9 cellular contexts compared by ENCODE assay signal in the genomic region with DNA sequence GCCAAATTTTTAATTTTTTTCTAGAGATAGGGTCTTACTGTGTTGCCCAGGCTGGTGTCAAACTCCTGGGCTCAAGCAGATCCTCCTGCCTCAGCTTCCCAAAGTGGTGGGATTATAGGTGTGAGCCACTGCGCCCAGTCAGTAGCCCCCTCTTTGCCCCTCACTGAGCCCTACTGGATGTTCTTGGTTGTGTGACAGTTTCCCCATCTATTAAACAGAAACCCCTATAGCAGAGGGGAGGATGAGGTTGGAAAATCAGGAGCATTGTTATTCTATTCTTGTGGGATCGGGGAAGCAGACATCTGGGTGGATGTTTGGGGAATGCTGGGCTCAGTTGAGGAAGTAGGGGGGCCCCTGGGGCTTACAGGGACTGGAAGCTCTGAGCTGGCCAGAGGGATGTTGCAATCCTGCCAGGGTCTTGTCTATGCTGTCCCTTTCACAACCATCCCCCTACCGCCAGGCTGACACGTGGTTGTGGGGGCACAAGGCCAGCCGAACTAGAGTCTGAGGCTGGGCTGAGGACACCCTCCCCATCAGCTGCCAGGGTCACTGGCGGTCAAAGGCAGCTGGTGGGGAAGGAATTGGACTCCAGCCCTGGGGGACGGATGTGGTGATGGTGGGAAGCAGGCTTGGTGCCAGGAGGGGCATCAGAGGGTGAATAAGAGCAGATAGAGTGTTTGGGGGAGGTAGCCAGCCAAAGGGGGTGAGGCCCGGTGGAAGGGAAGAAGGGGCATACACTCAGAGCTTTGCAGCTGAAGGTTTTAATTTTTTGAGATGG. TPM values are rescaled to one million over a fixed set of nuclear protein-coding genes. Genes with fewer than 3 reads are reported as not detected.
DNase-seq lines count a peak whose midpoint lies in the region; ATAC-seq, FAIRE-seq and TF ChIP-seq lines count a peak whose summit lies in the region.
"Had no signal": no experiment of that assay in that cellular context is flagged by ENCODE, and none has a peak within 500 bp of the region (broad histone marks: within the 10 kb centered on the region; RNA-seq: fewer than 3 reads in every experiment).

No MANE protein-coding gene starts in this region.

- H3K36me3 ChIP-seq in BLaER1 treated with 17β-estradiol and CSF1 and Interleukin-3, amounts not matched to agents 10 nM and 100 nM: no peaks in the 10 kb centered on the region
- H3K36me3 ChIP-seq in K562 (ENCODE audit: control insufficient read depth, insufficient read depth, low read length): no peaks in the 10 kb centered on the region

- CTCF ChIA-PET in K562 (lab: Yijun Ruan, JAX; ENCODE audit: low intra/inter-chr PET ratio): no interaction called here

- TF ChIP-seq RAD21 in K562 (CRISPR knock-in tag; conservative IDR thresholded peaks at IDR 0.05 in 1 of 2, IDR thresholded peaks at IDR 0.05 in 1 of 2): no peak

- peaks cover 10% of the 10 kb centered on the region for H3K27me3 Mint-ChIP-seq in glutamatergic neuron (ENCODE audit: unreplicated experiment)

- peak overlapping the region in 7 of 10 experiments; percentile 5 to 56 (median 18); a peak in 9 of 20 replicates for H3K4me3 ChIP-seq in BLaER1 treated with 17β-estradiol and CSF1 and Interleukin-3, amounts not matched to agents 10 nM and 100 nM
- H3K4me3 ChIP-seq in K562: no peak overlapping the region

- H3K9me1 ChIP-seq in K562 (ENCODE audit: control insufficient read depth, insufficient read depth, low read length): no peaks in the 10 kb centered on the region

- ATAC-seq in K562 (no peak), HG03460 (IDR thresholded peaks at IDR 0.05; ENCODE audit: unreplicated experiment) (no peak)
- ATAC-seq: HCT116 had no signal

- intact Hi-C loops in K562 (cut with micrococcal nuclease): no loop called here

- BruUV-seq in K562 (replicated peaks; lab: Mats Ljungman, UMichigan): no TSS peak

- 75% methylated on average over 7 of the region's 8 CpGs for WGBS in K562 (ENCODE audit: insufficient coverage, low coverage, missing lambda C conversion rate)

- H3K4me2 ChIP-seq in BLaER1 treated with 17β-estradiol and CSF1 and Interleukin-3, amounts not matched to agents 10 nM and 100 nM: peak overlapping the region; percentile 69 to 96 (median 87)
- no peak overlapping the region for H3K4me2 ChIP-seq in K562 (ENCODE audit: insufficient read depth, low read length)

- H3K9me3 ChIP-seq in BLaER1 treated with 17β-estradiol and CSF1 and Interleukin-3, amounts not matched to agents 10 nM and 100 nM (replicated peaks in 1 of 11): no peaks in the 10 kb centered on the region
- no peaks in the 10 kb centered on the region for H3K9me3 ChIP-seq in K562 (replicated peaks; ENCODE audit: control insufficient read depth, insufficient read depth, low read depth, low read length)

- peaks cover 8% of the 10 kb centered on the region for H3K36me3 Mint-ChIP-seq in glutamatergic neuron (ENCODE audit: unreplicated experiment)

- TF ChIP-seq CTCF in K562 (IDR thresholded peaks at IDR 0.05 in 2 of 3, conservative IDR thresholded peaks at IDR 0.05 in 1 of 3; ENCODE audit: insufficient read depth in 2 of 3, low read depth in 1 of 3, low read length in 3 of 3) (no peak), glutamatergic neuron (IDR thresholded peaks at IDR 0.05; ENCODE audit: partially characterized antibody, unreplicated experiment) (no peak)

- no peaks in the 10 kb centered on the region for H4K20me1 ChIP-seq in BLaER1 treated with 17β-estradiol and CSF1 and Interleukin-3, amounts not matched to agents 10 nM and 100 nM
- no peaks in the 10 kb centered on the region for H4K20me1 ChIP-seq in K562 (replicated peaks; ENCODE audit: control insufficient read depth, insufficient read depth, low read length)

- no peak for FAIRE-seq in K562 (lab: Jason Lieb, UNC)

- peak overlapping the region; percentile 57 to 84 (median 78) for H3K27ac ChIP-seq in BLaER1 treated with 17β-estradiol and CSF1 and Interleukin-3, amounts not matched to agents 10 nM and 100 nM
- no peak overlapping the region for H3K27ac ChIP-seq in K562 (ENCODE audit: extremely low read depth, low read depth, low read length)

- peaks cover 49 to 80% (median 58%) of the 10 kb centered on the region in 10 experiments for H3K4me1 ChIP-seq in BLaER1 treated with 17β-estradiol and CSF1 and Interleukin-3, amounts not matched to agents 10 nM and 100 nM
- peaks cover 0 to 24% of the 10 kb centered on the region in 2 experiments; a peak in 4 of 5 replicates for H3K4me1 ChIP-seq in K562 (replicated peaks in 1 of 2; ENCODE audit: control insufficient read depth in 2 of 2, insufficient read depth in 2 of 2, low read length in 2 of 2)

- in situ Hi-C loops in K562 (cut with MboI): no loop called here

- no peak overlapping the region for H2AFZ ChIP-seq in K562 (ENCODE audit: low read depth, low read length)

- no peaks in the 10 kb centered on the region for H3K79me2 ChIP-seq in K562 (ENCODE audit: control insufficient read depth, insufficient read depth, low read length)

- no peak for TF ChIP-seq EP300 in K562 (IDR thresholded peaks at IDR 0.05; ENCODE audit: low read length)

- POLR2A ChIA-PET in K562 (lab: Yijun Ruan, JAX): interaction anchor here (1.2 to 1.8 kb wide), 3 partner anchors 10 to 21 kb away, joined by 3 to 11 read pairs (median 5); partner anchors contain the start of gene APOE

- DNase-seq in K562 (ENCODE audit: extremely low read depth in 1 of 4, low spot score in 3 of 4) (no peak), middle frontal gyrus (ENCODE audit: extremely low spot score, low spot score) (peak; percentile 72), glutamatergic neuron (no peak), SW480 (ENCODE audit: low spot score) (no peak)
- DNase-seq: NCI-H345 had no signal

- no peak for TF ChIP-seq POLR2A in K562 (conservative IDR thresholded peaks at IDR 0.05)

- peak overlapping the region; percentile 36 to 71 (median 63); a peak in 19 of 22 replicates for H3K9ac ChIP-seq in BLaER1 treated with 17β-estradiol and CSF1 and Interleukin-3, amounts not matched to agents 10 nM and 100 nM
- peak overlapping the region in 1 of 2 experiments; percentile 69; a peak in 1 of 4 replicates for H3K9ac ChIP-seq in K562 (ENCODE audit: insufficient read depth in 1 of 2, low read depth in 2 of 2, low read length in 2 of 2)

- no peak overlapping the region for H3K4me3 Mint-ChIP-seq in glutamatergic neuron (ENCODE audit: unreplicated experiment)

- no peaks in the 10 kb centered on the region for H3K4me1 Mint-ChIP-seq in glutamatergic neuron (ENCODE audit: low read depth, unreplicated experiment)

- no peak overlapping the region for H3K27ac Mint-ChIP-seq in glutamatergic neuron (ENCODE audit: unreplicated experiment)

- H3K9me3 Mint-ChIP-seq in glutamatergic neuron (ENCODE audit: unreplicated experiment): peaks cover 1% of the 10 kb centered on the region

- H3K27me3 ChIP-seq in BLaER1 treated with 17β-estradiol and CSF1 and Interleukin-3, amounts not matched to agents 10 nM and 100 nM: no peaks in the 10 kb centered on the region
- H3K27me3 ChIP-seq in K562 (ENCODE audit: control insufficient read depth in 2 of 2, insufficient read depth in 2 of 2, low read length in 2 of 2): no peaks in the 10 kb centered on the region

RNA-seq across cellular contexts. Expression of gene APOC1, which starts 10.9 kb away (rescaled TPM):
- total RNA-seq in K562 (2011; cell fraction: chromatin; rRNA removed; ENCODE audit: low replicate concordance): 15.7 and 30.4 TPM in 2 replicates
- 70.0 and 74.0 TPM in 2 replicates for total RNA-seq in K562 (2011; cell fraction: nucleolus; rRNA removed)
- 46.3 and 59.4 TPM in 2 replicates for total RNA-seq in K562 (2011; cell fraction: nucleoplasm; rRNA removed)
- total RNA-seq in K562 (2014; rRNA removed) (151 and 190 TPM in 2 replicates), K562 (2014; rRNA removed; fragmentation: Illumina TruSeq; extraction: Trizol) (134 and 155 TPM in 2 replicates), K562 (2015; rRNA removed; fragmentation: Illumina TruSeq; extraction: Trizol) (305 and 312 TPM in 2 replicates), K562 (2021) (220 and 308 TPM in 2 replicates), glutamatergic neuron (ENCODE audit: unreplicated experiment) (8.3 TPM)
- polyA plus RNA-seq in K562 (2011; rRNA removed) (115 and 174 TPM in 2 replicates), K562 (2014; fragmentation: Illumina TruSeq; extraction: Trizol) (239 and 302 TPM in 2 replicates), K562 (2014; fragmentation: Nextera tagmentation; extraction: Ambion mirVana) (100 to 1,000 TPM; 371 to 408 TPM), K562 (2014; rRNA removed) (184 and 227 TPM in 2 replicates)
- polyA plus RNA-seq in K562 (2011; cell fraction: cytosol; rRNA removed): 112 and 124 TPM in 2 replicates
- polyA plus RNA-seq in K562 (2011; cell fraction: nucleus; rRNA removed): 50.9 and 80.6 TPM in 2 replicates
- 460 and 496 TPM in 2 replicates for polyA plus RNA-seq in K562 (2012)
- polyA minus RNA-seq in K562 (2011; rRNA and poly(A)+ RNA removed): 22.7 and 22.9 TPM in 2 replicates
- polyA minus RNA-seq in K562 (2011; cell fraction: cytosol; rRNA and poly(A)+ RNA removed): 60.6 and 76.4 TPM in 2 replicates
- 2.2 and 14.6 TPM in 2 replicates for polyA minus RNA-seq in K562 (2011; cell fraction: nucleus; rRNA and poly(A)+ RNA removed)
- total RNA-seq: mononuclear cell had no signal

RNA-seq across cellular contexts. Expression of gene APOC4, which starts 16.7 kb away (rescaled TPM):
- total RNA-seq in K562 (2011; cell fraction: chromatin; rRNA removed; ENCODE audit: low replicate concordance): not detected in 2 replicates
- not detected in 2 replicates for total RNA-seq in K562 (2011; cell fraction: nucleolus; rRNA removed)
- total RNA-seq in K562 (2011; cell fraction: nucleoplasm; rRNA removed): not detected in 2 replicates
- total RNA-seq in K562 (2014; rRNA removed): not detected in 2 replicates
- total RNA-seq in K562 (2014; rRNA removed; fragmentation: Illumina TruSeq; extraction: Trizol): not detected in 2 replicates
- total RNA-seq in K562 (2015; rRNA removed; fragmentation: Illumina TruSeq; extraction: Trizol): not detected in 2 replicates
- not detected in 2 replicates for total RNA-seq in K562 (2021)
- not detected in 2 replicates for polyA plus RNA-seq in K562 (2011; rRNA removed)
- 0.15 TPM in 1 of 2 replicates, not detected in the other for polyA plus RNA-seq in K562 (2011; cell fraction: cytosol; rRNA removed)
- polyA plus RNA-seq in K562 (2011; cell fraction: nucleus; rRNA removed): not detected in 2 replicates
- polyA plus RNA-seq in K562 (2012): not detected in 2 replicates
- polyA plus RNA-seq in K562 (2014; fragmentation: Illumina TruSeq; extraction: Trizol): 0.46 TPM in 1 of 2 replicates, not detected in the other
- polyA plus RNA-seq in K562 (2014; fragmentation: Nextera tagmentation; extraction: Ambion mirVana): not detected
- polyA plus RNA-seq in K562 (2014; rRNA removed): not detected in 2 replicates
- not detected in 2 replicates for polyA minus RNA-seq in K562 (2011; rRNA and poly(A)+ RNA removed)
- polyA minus RNA-seq in K562 (2011; cell fraction: cytosol; rRNA and poly(A)+ RNA removed): not detected in 2 replicates
- not detected in 2 replicates for polyA minus RNA-seq in K562 (2011; cell fraction: nucleus; rRNA and poly(A)+ RNA removed)
- not detected for total RNA-seq in glutamatergic neuron (ENCODE audit: unreplicated experiment)
- total RNA-seq: mononuclear cell had no signal

RNA-seq across cellular contexts. Expression of gene APOE, which starts 19.7 kb away (rescaled TPM):
- total RNA-seq in K562 (2011; cell fraction: chromatin; rRNA removed; ENCODE audit: low replicate concordance): 12.0 and 25.1 TPM in 2 replicates
- 54.6 and 64.9 TPM in 2 replicates for total RNA-seq in K562 (2011; cell fraction: nucleolus; rRNA removed)
- total RNA-seq in K562 (2011; cell fraction: nucleoplasm; rRNA removed): 29.0 and 36.6 TPM in 2 replicates
- total RNA-seq in K562 (2014; rRNA removed): 113 and 122 TPM in 2 replicates
- total RNA-seq in K562 (2014; rRNA removed; fragmentation: Illumina TruSeq; extraction: Trizol): 5.9 and 11.8 TPM in 2 replicates
- 180 and 204 TPM in 2 replicates for total RNA-seq in K562 (2015; rRNA removed; fragmentation: Illumina TruSeq; extraction: Trizol)
- 88.7 and 92.0 TPM in 2 replicates for total RNA-seq in K562 (2021)
- polyA plus RNA-seq in K562 (2011; rRNA removed): 27.5 and 37.5 TPM in 2 replicates
- 86.2 and 145 TPM in 2 replicates for polyA plus RNA-seq in K562 (2011; cell fraction: cytosol; rRNA removed)
- 25.5 and 31.9 TPM in 2 replicates for polyA plus RNA-seq in K562 (2011; cell fraction: nucleus; rRNA removed)
- polyA plus RNA-seq in K562 (2012): 228 and 283 TPM in 2 replicates
- 17.5 and 32.7 TPM in 2 replicates for polyA plus RNA-seq in K562 (2014; fragmentation: Illumina TruSeq; extraction: Trizol)
- polyA plus RNA-seq in K562 (2014; fragmentation: Nextera tagmentation; extraction: Ambion mirVana): under 1 TPM in 1 of 2 experiments, not detected in 1; 0.14 TPM
- 124 TPM in 2 replicates for polyA plus RNA-seq in K562 (2014; rRNA removed)
- polyA minus RNA-seq in K562 (2011; rRNA and poly(A)+ RNA removed): 3.9 and 4.7 TPM in 2 replicates
- 11.5 and 23.0 TPM in 2 replicates for polyA minus RNA-seq in K562 (2011; cell fraction: cytosol; rRNA and poly(A)+ RNA removed)
- polyA minus RNA-seq in K562 (2011; cell fraction: nucleus; rRNA and poly(A)+ RNA removed): 3.8 and 6.4 TPM in 2 replicates
- total RNA-seq in glutamatergic neuron (ENCODE audit: unreplicated experiment): 65.9 TPM

RNA-seq across cellular contexts. Expression of gene APOC2, which starts 20.5 kb away (rescaled TPM):
- not detected in 2 replicates for total RNA-seq in K562 (2011; cell fraction: chromatin; rRNA removed; ENCODE audit: low replicate concordance)
- 1.7 TPM in 1 of 2 replicates, not detected in the other for total RNA-seq in K562 (2011; cell fraction: nucleolus; rRNA removed)
- total RNA-seq in K562 (2011; cell fraction: nucleoplasm; rRNA removed): not detected in 2 replicates
- total RNA-seq in K562 (2014; rRNA removed) (0.24 TPM in 1 of 2 replicates, not detected in the other), K562 (2014; rRNA removed; fragmentation: Illumina TruSeq; extraction: Trizol) (not detected in 2 replicates), K562 (2015; rRNA removed; fragmentation: Illumina TruSeq; extraction: Trizol) (0.33 and 0.60 TPM in 2 replicates), K562 (2021) (0.63 and 0.78 TPM in 2 replicates), glutamatergic neuron (ENCODE audit: unreplicated experiment) (not detected)
- polyA plus RNA-seq in K562 (2011; rRNA removed) (0.47 and 1.1 TPM in 2 replicates), K562 (2014; fragmentation: Illumina TruSeq; extraction: Trizol) (0.59 TPM in 1 of 2 replicates, not detected in the other), K562 (2014; fragmentation: Nextera tagmentation; extraction: Ambion mirVana) (under 1 TPM; 0.53 TPM), K562 (2014; rRNA removed) (0.42 TPM in 1 of 2 replicates, not detected in the other)
- polyA plus RNA-seq in K562 (2011; cell fraction: cytosol; rRNA removed): 0.79 and 2.6 TPM in 2 replicates
- polyA plus RNA-seq in K562 (2011; cell fraction: nucleus; rRNA removed): 0.21 and 0.38 TPM in 2 replicates
- 0.50 TPM in 1 of 2 replicates, not detected in the other for polyA plus RNA-seq in K562 (2012)
- not detected in 2 replicates for polyA minus RNA-seq in K562 (2011; rRNA and poly(A)+ RNA removed)
- polyA minus RNA-seq in K562 (2011; cell fraction: cytosol; rRNA and poly(A)+ RNA removed): not detected in 2 replicates
- not detected in 2 replicates for polyA minus RNA-seq in K562 (2011; cell fraction: nucleus; rRNA and poly(A)+ RNA removed)
- total RNA-seq: mononuclear cell had no signal

RNA-seq across cellular contexts. Expression of gene CLPTM1, which starts 29.9 kb away (rescaled TPM):
- 74.9 and 232 TPM in 2 replicates for total RNA-seq in K562 (2011; cell fraction: chromatin; rRNA removed; ENCODE audit: low replicate concordance)
- total RNA-seq in K562 (2011; cell fraction: nucleolus; rRNA removed): 163 and 196 TPM in 2 replicates
- 143 TPM in 2 replicates for total RNA-seq in K562 (2011; cell fraction: nucleoplasm; rRNA removed)
- 27.5 and 61.8 TPM in 2 replicates for total RNA-seq in K562 (2014; rRNA removed)
- total RNA-seq in K562 (2014; rRNA removed; fragmentation: Illumina TruSeq; extraction: Trizol): 10.1 and 10.6 TPM in 2 replicates
- total RNA-seq in K562 (2015; rRNA removed; fragmentation: Illumina TruSeq; extraction: Trizol): 21.8 and 24.7 TPM in 2 replicates
- 90.2 and 96.0 TPM in 2 replicates for total RNA-seq in K562 (2021)
- polyA plus RNA-seq in K562 (2011; rRNA removed): 28.8 and 53.6 TPM in 2 replicates
- 46.7 and 81.9 TPM in 2 replicates for polyA plus RNA-seq in K562 (2011; cell fraction: cytosol; rRNA removed)
- polyA plus RNA-seq in K562 (2011; cell fraction: nucleus; rRNA removed): 82.4 and 135 TPM in 2 replicates
- 51.6 and 56.8 TPM in 2 replicates for polyA plus RNA-seq in K562 (2012)
- polyA plus RNA-seq in K562 (2014; fragmentation: Illumina TruSeq; extraction: Trizol): 80.9 and 88.2 TPM in 2 replicates
- polyA plus RNA-seq in K562 (2014; fragmentation: Nextera tagmentation; extraction: Ambion mirVana): 1 to 10 TPM in 1 of 2 experiments, under 1 TPM in 1; 0.37 to 2.4 TPM
- 42.1 and 44.3 TPM in 2 replicates for polyA plus RNA-seq in K562 (2014; rRNA removed)
- polyA minus RNA-seq in K562 (2011; rRNA and poly(A)+ RNA removed): 26.0 and 33.3 TPM in 2 replicates
- 27.2 and 40.1 TPM in 2 replicates for polyA minus RNA-seq in K562 (2011; cell fraction: cytosol; rRNA and poly(A)+ RNA removed)
- polyA minus RNA-seq in K562 (2011; cell fraction: nucleus; rRNA and poly(A)+ RNA removed): 32.2 and 33.1 TPM in 2 replicates
- total RNA-seq in glutamatergic neuron (ENCODE audit: unreplicated experiment): 102 TPM
